8 cellular contexts compared by ENCODE assay signal in genomic region chr6:70706491-70707123, GRCh38. TPM values are rescaled to one million over a fixed set of nuclear protein-coding genes. Genes with fewer than 3 reads are reported as not detected.
A peak's percentile ranks its signal among the peaks of the same experiment; 100 is the strongest.
DNase-seq lines count a peak whose midpoint lies in the region; ATAC-seq and TF ChIP-seq lines count a peak whose summit lies in the region.

No MANE protein-coding gene starts in this region.

- no peak overlapping the region for H3K27ac ChIP-seq in smooth muscle cell (ENCODE audit: low read depth)

- peaks cover 99% of the 10 kb centered on the region for H4K20me1 ChIP-seq in smooth muscle cell (ENCODE audit: low read depth)

- DNase-seq in DMS53 treated with DMSO at 0.1 percent for 48 hours (lab: John Stamatoyannopoulos, UW; ENCODE audit: unreplicated experiment), result peak; percentile 40
- peak; percentile 74 for DNase-seq in fibroblast of villous mesenchyme (ENCODE audit: low read depth)
- DNase-seq in smooth muscle cell (lab: John Stamatoyannopoulos, UW; ENCODE audit: unreplicated experiment), result no peak
- no peak for DNase-seq in HPDE6-E6E7 (ENCODE audit: extremely low spot score)
- DNase-seq in stimulated activated CD4-positive, alpha-beta T cell treated with anti-CD3 and anti-CD28 coated beads, Interleukin-15, amount 100 ng/mL, for 24 hours, result no peak

- no peak overlapping the region for H3K4me3 ChIP-seq in fibroblast of villous mesenchyme (ENCODE audit: low read depth, low read length)
- no peak overlapping the region for H3K4me3 ChIP-seq in smooth muscle cell

- H3K9me3 ChIP-seq in smooth muscle cell (replicated peaks; ENCODE audit: low read depth), result no peaks in the 10 kb centered on the region

- H3K9ac ChIP-seq in smooth muscle cell (ENCODE audit: low read depth), result no peak overlapping the region

- no peaks in the 10 kb centered on the region for H3K4me1 ChIP-seq in smooth muscle cell (ENCODE audit: low read depth)

- H3K36me3 ChIP-seq in smooth muscle cell (ENCODE audit: low read depth), result no peaks in the 10 kb centered on the region

- ATAC-seq in SK-N-SH treated with all-trans-retinoic acid at 6 μM for 48 hours (0 out of 3 replicates have a peak, but pooled peaks have one; percentile 42), GM21423 (IDR thresholded peaks at IDR 0.05; ENCODE audit: unreplicated experiment) (no peak)

- H3K79me2 ChIP-seq in smooth muscle cell (ENCODE audit: low read depth), result peaks cover 62% of the 10 kb centered on the region

- peak; percentile 49 for TF ChIP-seq CTCF in LNCAP (IDR thresholded peaks at IDR 0.05)
- TF ChIP-seq CTCF in fibroblast of villous mesenchyme (IDR thresholded peaks at IDR 0.05; ENCODE audit: insufficient read depth, low read depth, low read length), result peak; percentile 43
- TF ChIP-seq CTCF in smooth muscle cell (IDR thresholded peaks at IDR 0.05; ENCODE audit: borderline replicate concordance, insufficient read depth, poor library complexity, severe bottlenecking), result peak; percentile 72

- no peak overlapping the region for H3K4me2 ChIP-seq in smooth muscle cell

- WGBS in smooth muscle cell (ENCODE audit: low lambda C conversion rate), result 5% methylated on average over 3 of the region's 3 CpGs

- H3K27me3 ChIP-seq in smooth muscle cell (ENCODE audit: low read depth), result no peaks in the 10 kb centered on the region

- H2AFZ ChIP-seq in smooth muscle cell (ENCODE audit: low read depth), result no peak overlapping the region

- H3F3A ChIP-seq in smooth muscle cell (ENCODE audit: low read depth), result no peaks in the 10 kb centered on the region

TF ChIP-seq in SK-N-SH treated with all-trans-retinoic acid at 6 μM for 48 hours, 23 proteins besides CTCF, POLR2A, EP300 and RAD21:
- TF ChIP-seq ZNF565 (CRISPR knock-in tag; conservative IDR thresholded peaks at IDR 0.05; ENCODE audit: low read depth) (no peak), PPARA (CRISPR knock-in tag; IDR thresholded peaks at IDR 0.05; ENCODE audit: borderline replicate concordance) (no peak), ZNF8 (CRISPR knock-in tag; IDR thresholded peaks at IDR 0.05) (no peak), TOX (CRISPR knock-in tag; IDR thresholded peaks at IDR 0.05; ENCODE audit: borderline replicate concordance) (no peak), CREB5 (CRISPR knock-in tag; IDR thresholded peaks at IDR 0.05; ENCODE audit: low read depth) (no peak), TCF4 (CRISPR knock-in tag; IDR thresholded peaks at IDR 0.05; ENCODE audit: borderline replicate concordance) (no peak), TSHZ2 (CRISPR knock-in tag; IDR thresholded peaks at IDR 0.05) (no peak), SNAI2 (CRISPR knock-in tag; IDR thresholded peaks at IDR 0.05) (no peak), CSRNP3 (CRISPR knock-in tag; IDR thresholded peaks at IDR 0.05) (no peak), ESRRG (CRISPR knock-in tag; IDR thresholded peaks at IDR 0.05) (no peak)

RNA-seq across cellular contexts. Expression of gene SMAP1, which starts 38.9 kb away (rescaled TPM):
- total RNA-seq in fibroblast of villous mesenchyme (20.0 and 20.3 TPM in 2 replicates), smooth muscle cell (39.8 and 41.7 TPM in 2 replicates)
- polyA plus RNA-seq in smooth muscle cell, result 21.7 and 22.7 TPM in 2 replicates

Comparison
In these comparisons a context has a peak if more than half of its experiments do, and no peak if none do; other contexts are left out.
1. DNase-seq: peak in DMS53 treated with DMSO at 0.1 percent for 48 hours (single experiment) and fibroblast of villous mesenchyme (single experiment); none in smooth muscle cell (single experiment), HPDE6-E6E7 (single experiment) and stimulated activated CD4-positive, alpha-beta T cell treated with anti-CD3 and anti-CD28 coated beads, Interleukin-15, amount 100 ng/mL, for 24 hours (single experiment).
2. Peak in every context shown above with its lines, with median percentiles within 50 percentile points of each other: CTCF ChIP-seq.